9 cellular contexts compared by ENCODE assay signal in genomic region chr13:75803175-75803611, GRCh38.
A peak's percentile ranks its signal among the peaks of the same experiment; 100 is the strongest.
DNase-seq lines count a peak whose midpoint lies in the region; ATAC-seq, FAIRE-seq and TF ChIP-seq lines count a peak whose summit lies in the region.
"Had no signal": no experiment of that assay in that cellular context is flagged by ENCODE, and none has a peak within 500 bp of the region (broad histone marks: within the 10 kb centered on the region; RNA-seq: fewer than 3 reads in every experiment).

No MANE protein-coding gene starts in this region.

- no peak overlapping the region for H3K9ac ChIP-seq in MM.1S (ENCODE audit: low read length)

- POLR2A ChIA-PET in Caco-2 (lab: Charles Lee) = interaction anchor here (0.6 to 0.9 kb wide), 2 partner anchors 11 to 119 kb away, joined by 3 read pairs; no protein-coding TSS in a partner anchor

- H3K9me3 Mint-ChIP-seq in Caco-2 (ENCODE audit: unreplicated experiment) = no peaks in the 10 kb centered on the region
- H3K9me3 Mint-ChIP-seq in stimulated activated naive CD8-positive, alpha-beta T cell treated with anti-CD3 and anti-CD28 coated beads, Interleukin-15, amount 100 ng/mL, for 72 hours = no peaks in the 10 kb centered on the region
- H3K9me3 Mint-ChIP-seq: naive B cell had no signal

- intact Hi-C loops in Caco-2 (cut with micrococcal nuclease; ENCODE audit: unreplicated experiment) = no loop called here

- H3K36me3 Mint-ChIP-seq in Caco-2 (ENCODE audit: insufficient read depth, unreplicated experiment) = peaks cover 100% of the 10 kb centered on the region

- H3K4me2 ChIP-seq in MM.1S (ENCODE audit: low read depth, low read length) = no peak overlapping the region

- no peak overlapping the region for H2AFZ ChIP-seq in MM.1S (ENCODE audit: low read length)

- no peaks in the 10 kb centered on the region for H3K27me3 ChIP-seq in Caco-2 (replicated peaks; ENCODE audit: control insufficient read depth, insufficient read depth, low read length)
- H3K27me3 ChIP-seq in MM.1S (replicated peaks; ENCODE audit: insufficient read depth, low read length) = no peaks in the 10 kb centered on the region

- CTCF ChIA-PET in Caco-2 (lab: Charles Lee) = interaction anchor here (1.1 kb wide), 1 partner anchor 107 kb away, joined by 3 read pairs; no protein-coding TSS in a partner anchor

- H3K4me3 ChIP-seq in Caco-2 (ENCODE audit: low read depth, low read length) = no peak overlapping the region
- H3K4me3 ChIP-seq in MM.1S (ENCODE audit: low read length) = no peak overlapping the region

- H3K4me3 Mint-ChIP-seq in Caco-2 (ENCODE audit: unreplicated experiment) = no peak overlapping the region
- H3K4me3 Mint-ChIP-seq in stimulated activated naive CD8-positive, alpha-beta T cell treated with anti-CD3 and anti-CD28 coated beads, Interleukin-15, amount 100 ng/mL, for 72 hours = peak overlapping the region; percentile 42 to 72
- H3K4me3 Mint-ChIP-seq: naive B cell had no signal

- H3K27ac Mint-ChIP-seq in Caco-2 (ENCODE audit: unreplicated experiment) = peak overlapping the region; percentile 64
- peak overlapping the region; percentile 77 to 84 for H3K27ac Mint-ChIP-seq in stimulated activated naive CD8-positive, alpha-beta T cell treated with anti-CD3 and anti-CD28 coated beads, Interleukin-15, amount 100 ng/mL, for 72 hours

- no peaks in the 10 kb centered on the region for H3F3A ChIP-seq in MM.1S (ENCODE audit: insufficient read depth, low read length)

- H3K4me1 Mint-ChIP-seq in Caco-2 (ENCODE audit: low read depth, unreplicated experiment) = peaks cover 41% of the 10 kb centered on the region
- H3K4me1 Mint-ChIP-seq in stimulated activated naive CD8-positive, alpha-beta T cell treated with anti-CD3 and anti-CD28 coated beads, Interleukin-15, amount 100 ng/mL, for 72 hours = peaks cover 55% of the 10 kb centered on the region

- no peak for DNase-seq in Caco-2
- DNase-seq in MM.1S = peak; percentile 62
- no peak for DNase-seq in stimulated activated naive CD8-positive, alpha-beta T cell treated with anti-CD3 and anti-CD28 coated beads, Interleukin-15, amount 100 ng/mL, for 72 hours
- DNase-seq in substantia nigra (lab: John Stamatoyannopoulos, UW) = no peak
- DNase-seq: naive B cell had no signal

- H4K20me1 ChIP-seq in MM.1S (ENCODE audit: insufficient read depth, low read length) = no peaks in the 10 kb centered on the region

- H3K9me2 ChIP-seq in MM.1S (replicated peaks; ENCODE audit: insufficient read depth, low read length) = no peaks in the 10 kb centered on the region

- no peaks in the 10 kb centered on the region for H3K27me3 Mint-ChIP-seq in Caco-2 (ENCODE audit: insufficient read depth, unreplicated experiment)
- H3K27me3 Mint-ChIP-seq in stimulated activated naive CD8-positive, alpha-beta T cell treated with anti-CD3 and anti-CD28 coated beads, Interleukin-15, amount 100 ng/mL, for 72 hours = no peaks in the 10 kb centered on the region
- H3K27me3 Mint-ChIP-seq: naive B cell had no signal

- ATAC-seq in GM21367 (IDR thresholded peaks at IDR 0.05; ENCODE audit: unreplicated experiment) = peak; percentile 59
- ATAC-seq in stimulated activated naive CD8-positive, alpha-beta T cell treated with anti-CD3 and anti-CD28 coated beads, Interleukin-15, amount 100 ng/mL, for 72 hours = peak; percentile 56
- no peak for ATAC-seq in HG02763 (IDR thresholded peaks at IDR 0.05; ENCODE audit: unreplicated experiment)
- no peak for ATAC-seq in GM19467 (IDR thresholded peaks at IDR 0.05; ENCODE audit: unreplicated experiment)

- H3K27ac ChIP-seq in MM.1S (ENCODE audit: low read length) (no peak overlapping the region), substantia nigra (ENCODE audit: low read depth, low read length, poor library complexity, severe bottlenecking) (no peak overlapping the region)

- H3K36me3 ChIP-seq in Caco-2 (ENCODE audit: control insufficient read depth, insufficient read depth, low read length) = peaks cover 4% of the 10 kb centered on the region
- H3K36me3 ChIP-seq in MM.1S (replicated peaks; ENCODE audit: insufficient read depth, low read length) = no peaks in the 10 kb centered on the region

- H3K4me1 ChIP-seq in Caco-2 = peaks cover 8% of the 10 kb centered on the region
- H3K4me1 ChIP-seq in MM.1S (ENCODE audit: low read length) = no peaks in the 10 kb centered on the region

- peak; percentile 21 for FAIRE-seq in colon (lab: Jason Lieb, UNC)

- no peaks in the 10 kb centered on the region for H3K79me2 ChIP-seq in MM.1S (ENCODE audit: low read length)

- no peak for TF ChIP-seq CTCF in Caco-2 (IDR thresholded peaks at IDR 0.05; ENCODE audit: insufficient read depth in 1 of 2, low read depth in 1 of 2, low read length in 1 of 2, severe bottlenecking in 1 of 2, unreplicated experiment in 1 of 2)
- TF ChIP-seq CTCF in MM.1S (IDR thresholded peaks at IDR 0.05; ENCODE audit: low read length) = no peak

- BruUV-seq in Caco-2 (replicated peaks; lab: Mats Ljungman, UMichigan) = no TSS peak

- H3K9me3 ChIP-seq in Caco-2 (no peaks in the 10 kb centered on the region), MM.1S (replicated peaks; ENCODE audit: insufficient read depth, low read length) (no peaks in the 10 kb centered on the region)

Comparison
In these comparisons a context has a peak if more than half of its experiments do, and no peak if none do; other contexts are left out.
1. ATAC-seq: peak in GM21367 (single experiment) and stimulated activated naive CD8-positive, alpha-beta T cell treated with anti-CD3 and anti-CD28 coated beads, Interleukin-15, amount 100 ng/mL, for 72 hours (single experiment); none in HG02763 (single experiment) and GM19467 (single experiment).